Comparison of ENCODE assay signal across 9 cellular contexts in the genomic region with DNA sequence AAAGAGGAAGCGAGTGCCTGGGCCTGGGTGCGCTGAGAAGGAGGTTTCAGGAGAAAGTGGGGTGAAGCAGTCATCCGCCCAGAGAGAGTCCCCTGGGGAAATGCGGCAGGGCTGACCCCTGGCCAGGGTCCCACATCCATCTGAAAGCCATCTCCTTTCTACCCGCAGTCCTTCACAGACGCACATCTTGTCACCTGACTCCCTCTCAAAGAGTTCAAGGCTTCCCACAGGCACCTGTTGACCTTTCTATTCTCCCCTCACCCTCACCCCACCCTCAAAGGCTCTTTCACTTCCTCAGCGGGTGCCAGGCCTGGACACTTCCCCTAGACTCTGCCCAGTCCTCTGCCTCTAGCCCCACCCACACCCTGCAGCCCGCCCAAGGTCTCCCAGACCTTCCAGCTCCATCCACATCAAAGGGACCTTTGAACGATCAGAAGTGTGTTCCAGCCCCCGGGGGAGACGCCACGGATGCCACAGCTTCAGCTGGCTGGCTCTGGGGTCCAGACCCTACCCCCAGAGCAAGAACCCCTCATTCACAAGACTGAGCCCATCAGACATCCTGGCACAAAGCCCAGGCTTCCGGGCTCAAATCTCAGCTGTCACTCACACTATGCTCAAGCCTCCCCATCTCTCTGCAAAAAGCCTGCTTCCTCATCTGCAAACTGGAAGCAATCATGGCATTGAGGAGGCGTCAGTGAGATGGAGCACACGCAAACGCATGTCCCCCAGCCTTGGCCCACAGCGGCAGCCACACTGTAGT. TPM values are rescaled to one million over a fixed set of nuclear protein-coding genes. Genes with fewer than 3 reads are reported as not detected.
DNase-seq lines count a peak whose midpoint lies in the region; ATAC-seq and TF ChIP-seq lines count a peak whose summit lies in the region.
"Had no signal": no experiment of that assay in that cellular context is flagged by ENCODE, and none has a peak within 500 bp of the region (broad histone marks: within the 10 kb centered on the region; RNA-seq: fewer than 3 reads in every experiment).

No MANE protein-coding gene starts in this region.

- H3K9me3 Mint-ChIP-seq in activated CD4-positive, alpha-beta memory T cell treated with anti-CD3 and anti-CD28 coated beads for 36 hours, result no peaks in the 10 kb centered on the region
- no peaks in the 10 kb centered on the region for H3K9me3 Mint-ChIP-seq in stimulated activated naive B cell treated with anti-CD40 and anti-IgM and Interleukin-4, amounts not matched to agents 10 μg/mL and 1 μg/mL and 100 μg/mL, for 72 hours

- H3K27me3 Mint-ChIP-seq in activated CD4-positive, alpha-beta memory T cell treated with anti-CD3 and anti-CD28 coated beads for 36 hours, result no peaks in the 10 kb centered on the region
- H3K27me3 Mint-ChIP-seq in stimulated activated naive B cell treated with anti-CD40 and anti-IgM and Interleukin-4, amounts not matched to agents 10 μg/mL and 1 μg/mL and 100 μg/mL, for 72 hours, result no peaks in the 10 kb centered on the region

- peaks cover 29% of the 10 kb centered on the region for H3K4me1 Mint-ChIP-seq in activated CD4-positive, alpha-beta memory T cell treated with anti-CD3 and anti-CD28 coated beads for 36 hours (ENCODE audit: low read depth)
- H3K4me1 Mint-ChIP-seq in stimulated activated naive B cell treated with anti-CD40 and anti-IgM and Interleukin-4, amounts not matched to agents 10 μg/mL and 1 μg/mL and 100 μg/mL, for 72 hours, result peaks cover 60 to 85% of the 10 kb centered on the region in 2 donors

- CTCF ChIA-PET in activated CD4-positive, alpha-beta memory T cell treated with anti-CD3 and anti-CD28 coated beads for 36 hours (lab: Charles Lee), result interaction anchor here (1.0 kb wide), 1 partner anchor 25 kb away, joined by 3 read pairs; no protein-coding TSS in a partner anchor

- H3K4me3 Mint-ChIP-seq in activated CD4-positive, alpha-beta memory T cell treated with anti-CD3 and anti-CD28 coated beads for 36 hours, result peak overlapping the region; percentile 73
- H3K4me3 Mint-ChIP-seq in stimulated activated naive B cell treated with anti-CD40 and anti-IgM and Interleukin-4, amounts not matched to agents 10 μg/mL and 1 μg/mL and 100 μg/mL, for 72 hours, result peak overlapping the region; percentile 94

- intact Hi-C loops in activated CD4-positive, alpha-beta memory T cell treated with anti-CD3 and anti-CD28 coated beads for 36 hours (cut with micrococcal nuclease), result no loop called here

- peaks cover 9% of the 10 kb centered on the region for H3K36me3 Mint-ChIP-seq in activated CD4-positive, alpha-beta memory T cell treated with anti-CD3 and anti-CD28 coated beads for 36 hours
- H3K36me3 Mint-ChIP-seq in stimulated activated naive B cell treated with anti-CD40 and anti-IgM and Interleukin-4, amounts not matched to agents 10 μg/mL and 1 μg/mL and 100 μg/mL, for 72 hours, result peaks cover 60 to 66% of the 10 kb centered on the region in 2 donors

- H3K4me3 ChIP-seq in GM12865 (ENCODE audit: low read depth, low read length), result peak overlapping the region; percentile 82

- POLR2A ChIA-PET in activated CD4-positive, alpha-beta memory T cell treated with anti-CD3 and anti-CD28 coated beads for 36 hours (lab: Charles Lee), result interaction anchor here (1.6 kb wide), 1 partner anchor 22 kb away, joined by 6 read pairs; no protein-coding TSS in a partner anchor

- H3K27ac Mint-ChIP-seq in activated CD4-positive, alpha-beta memory T cell treated with anti-CD3 and anti-CD28 coated beads for 36 hours, result peak overlapping the region; percentile 82
- peak overlapping the region; percentile 100 for H3K27ac Mint-ChIP-seq in stimulated activated naive B cell treated with anti-CD40 and anti-IgM and Interleukin-4, amounts not matched to agents 10 μg/mL and 1 μg/mL and 100 μg/mL, for 72 hours

- no peak for TF ChIP-seq CTCF in GM12865 (IDR thresholded peaks at IDR 0.05; ENCODE audit: insufficient read depth, low read depth, low read length, missing control alignments)

- DNase-seq in GM12865 (ENCODE audit: low read depth), result peak; percentile 96
- peak; percentile 64 for DNase-seq in activated CD4-positive, alpha-beta memory T cell treated with anti-CD3 and anti-CD28 coated beads for 36 hours
- DNase-seq in glomerular visceral epithelial cell (ENCODE audit: extremely low spot score), result peak; percentile 51
- peak; percentile 97 for DNase-seq in stimulated activated naive B cell treated with anti-CD40 and anti-IgM and Interleukin-4, amounts not matched to agents 10 μg/mL and 1 μg/mL and 100 μg/mL, for 72 hours
- no peak for DNase-seq in NCI-H748 (lab: John Stamatoyannopoulos, UW; ENCODE audit: unreplicated experiment)
- no peak for DNase-seq in DMS53 (lab: John Stamatoyannopoulos, UW)

- peak; percentile 58 for ATAC-seq in GM21447 (IDR thresholded peaks at IDR 0.05; ENCODE audit: unreplicated experiment)
- ATAC-seq in HG03575 (IDR thresholded peaks at IDR 0.05; ENCODE audit: extremely low read depth, insufficient number of reproducible peaks, low FRiP score, unreplicated experiment), result peak; percentile 32
- ATAC-seq in stimulated activated naive B cell treated with anti-CD40 and anti-IgM and Interleukin-4, amounts not matched to agents 10 μg/mL and 1 μg/mL and 100 μg/mL, for 72 hours (replicated peaks), result peak; percentile 69 to 71

RNA-seq across cellular contexts. Expression of gene CTSZ, which starts 2.1 kb away (rescaled TPM):
- 10 to 100 TPM; 32.9 to 34.8 TPM for total RNA-seq in activated CD4-positive, alpha-beta memory T cell treated with anti-CD3 and anti-CD28 coated beads for 36 hours

RNA-seq across cellular contexts. Expression of gene TUBB1, which starts 14.3 kb away (rescaled TPM):
- not detected for total RNA-seq in activated CD4-positive, alpha-beta memory T cell treated with anti-CD3 and anti-CD28 coated beads for 36 hours
- total RNA-seq: renal cortical epithelial cell had no signal

RNA-seq across cellular contexts. Expression of gene NELFCD, which starts 23.9 kb away (rescaled TPM):
- 10 to 100 TPM; 80.5 to 92.3 TPM for total RNA-seq in activated CD4-positive, alpha-beta memory T cell treated with anti-CD3 and anti-CD28 coated beads for 36 hours

RNA-seq across cellular contexts. Expression of gene ATP5F1E, which starts 27.2 kb away (rescaled TPM):
- 10 to 100 TPM; 82.2 to 90.4 TPM for total RNA-seq in activated CD4-positive, alpha-beta memory T cell treated with anti-CD3 and anti-CD28 coated beads for 36 hours

RNA-seq across cellular contexts. Expression of gene PRELID3B, which starts 37.6 kb away (rescaled TPM):
- 100 to 1,000 TPM; 148 to 151 TPM for total RNA-seq in activated CD4-positive, alpha-beta memory T cell treated with anti-CD3 and anti-CD28 coated beads for 36 hours

Comparison
In these comparisons a context has a peak if more than half of its experiments do, and no peak if none do; other contexts are left out.
1. DNase-seq: peak in GM12865 (single experiment), activated CD4-positive, alpha-beta memory T cell treated with anti-CD3 and anti-CD28 coated beads for 36 hours (single experiment), glomerular visceral epithelial cell (single experiment) and stimulated activated naive B cell treated with anti-CD40 and anti-IgM and Interleukin-4, amounts not matched to agents 10 μg/mL and 1 μg/mL and 100 μg/mL, for 72 hours (single experiment); none in NCI-H748 (single experiment) and DMS53 (single experiment).
2. Peak in every context shown above with its lines, with median percentiles within 50 percentile points of each other: ATAC-seq.